ENCODE assay signal across 1 cellular context in the genomic region with DNA sequence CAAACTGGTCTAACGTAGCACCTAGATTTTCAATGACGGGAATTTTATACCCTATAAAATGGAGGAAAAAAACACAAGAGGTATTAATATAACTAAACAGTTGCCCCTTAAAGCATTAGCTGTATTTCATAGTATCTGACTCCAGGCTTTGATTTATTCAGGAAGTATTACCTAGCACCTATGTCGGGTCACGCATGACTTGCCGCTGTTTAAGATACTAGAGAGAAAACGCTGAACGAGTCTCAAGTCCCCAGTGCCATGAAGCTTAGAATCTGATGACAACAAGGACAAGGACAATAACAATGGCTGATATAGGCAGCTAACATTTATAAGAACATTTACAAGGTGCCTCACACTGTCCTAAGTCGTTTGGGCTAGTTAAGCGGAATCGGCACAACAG.
TF ChIP-seq lines count a peak whose summit lies in the region.

No MANE protein-coding gene starts in this region.

TF ChIP-seq in endothelial cell of umbilical vein, 7 proteins besides CTCF, POLR2A, EP300 and RAD21:
- TF ChIP-seq GATA2 (IDR thresholded peaks at IDR 0.05; ENCODE audit: insufficient read depth, insufficient read length, low read depth, low read length) (no peak), EZH2 (IDR thresholded peaks at IDR 0.05; ENCODE audit: borderline replicate concordance, low read depth, low read length, severe bottlenecking) (no peak), MYC (IDR thresholded peaks at IDR 0.05; ENCODE audit: low read depth, low read length) (no peak), JUN (IDR thresholded peaks at IDR 0.05; ENCODE audit: borderline replicate concordance, insufficient read depth, insufficient read length, low read depth) (no peak), MAX (IDR thresholded peaks at IDR 0.05; ENCODE audit: insufficient read depth, insufficient read length) (no peak), POLR2AphosphoS5 (IDR thresholded peaks at IDR 0.05; ENCODE audit: insufficient read depth, low read depth, low read length) (no peak), FOS (IDR thresholded peaks at IDR 0.05; ENCODE audit: borderline replicate concordance, insufficient read depth, low read length) (no peak)
